Comparison of ENCODE assay signal across 8 cellular contexts in genomic region chr11:66745356-66746235, GRCh38. TPM values are rescaled to one million over a fixed set of nuclear protein-coding genes. Genes with fewer than 3 reads are reported as not detected.
A peak's percentile ranks its signal among the peaks of the same experiment; 100 is the strongest.
DNase-seq lines count a peak whose midpoint lies in the region; ATAC-seq, FAIRE-seq and TF ChIP-seq lines count a peak whose summit lies in the region.

No MANE protein-coding gene starts in this region.

- WGBS in heart right ventricle, 2 donors, result 53 to 56% methylated on average over 45 of the region's 45 CpGs

- H3K4me1 ChIP-seq in heart right ventricle (peaks cover 0 to 18% (median 15%) of the 10 kb centered on the region in 9 donors), gastrocnemius medialis (peaks cover 6 to 9% of the 10 kb centered on the region in 2 donors)

- no peaks in the 10 kb centered on the region for H3K36me3 ChIP-seq in heart right ventricle
- no peaks in the 10 kb centered on the region for H3K36me3 ChIP-seq in gastrocnemius medialis

- peaks cover 0 to 9% (median 0%) of the 10 kb centered on the region in 11 donors for H3K9me3 ChIP-seq in heart right ventricle
- no peaks in the 10 kb centered on the region for H3K9me3 ChIP-seq in gastrocnemius medialis

- TF ChIP-seq CTCF in heart right ventricle (IDR thresholded peaks at IDR 0.05), result no peak
- TF ChIP-seq CTCF in gastrocnemius medialis (IDR thresholded peaks at IDR 0.05 in 4 of 5, conservative IDR thresholded peaks at IDR 0.05 in 1 of 5), result no peak

- TF ChIP-seq POLR2A in GM12892 (IDR thresholded peaks at IDR 0.05; ENCODE audit: low read depth, low read length) (no peak), gastrocnemius medialis (IDR thresholded peaks at IDR 0.05) (no peak)

- peak; percentile 70 for FAIRE-seq in GM12892 (lab: Jason Lieb, UNC)

- ATAC-seq in HG02623 (IDR thresholded peaks at IDR 0.05; ENCODE audit: unreplicated experiment) (peak; percentile 37), heart right ventricle (peak in 3 of 8 donors; percentile 12 to 22 (median 15)), gastrocnemius medialis (no peak)

- H3K4me3 ChIP-seq in heart right ventricle (peak overlapping the region; percentile 63 to 100 (median 88)), gastrocnemius medialis (peak overlapping the region; percentile 74 to 100 (median 92))

- DNase-seq in GM12892 (ENCODE audit: insufficient read length) (peak; percentile 56), NCI-H510A treated with DMSO at 0.1 percent for 48 hours (lab: John Stamatoyannopoulos, UW) (peak; percentile 74), heart right ventricle (peak in 1 of 2 donors; percentile 17), gastrocnemius medialis (no peak), AG20443 (ENCODE audit: low spot score) (no peak), GF-D8 (lab: John Stamatoyannopoulos, UW) (no peak)
- DNase-seq in activated effector memory CD4-positive, alpha-beta T cell treated with anti-CD3 and anti-CD28 coated beads, Interleukin-2, amount 50 U/mL, for 16 hours, result peak; percentile 83

- in situ Hi-C loops in gastrocnemius medialis (cut with MboI; ENCODE audit: low sequenced_read_pairs in 4 of 4), result no loop called here

- H3K27ac ChIP-seq in heart right ventricle (peak overlapping the region in 6 of 10 donors; percentile 70 to 90 (median 80)), gastrocnemius medialis (peak overlapping the region in 1 of 4 donors; percentile 51)

- no peaks in the 10 kb centered on the region for H3K27me3 ChIP-seq in heart right ventricle
- no peaks in the 10 kb centered on the region for H3K27me3 ChIP-seq in gastrocnemius medialis

- intact Hi-C loops in heart right ventricle (cut with DNase I), result no loop called here
- intact Hi-C loops in gastrocnemius medialis (cut with DNase I; ENCODE audit: low total_unique reads), result no loop called here

RNA-seq across cellular contexts. Expression of gene SPTBN2, which starts 16.6 kb away (rescaled TPM):
- 0.06 TPM for polyA plus RNA-seq in GM12892 (2012; ENCODE audit: missing spikeins)
- total RNA-seq in heart right ventricle (1 to 10 TPM in 6 of 10 donors, under 1 TPM in 4; 0.23 to 2.3 (median 1.3) TPM), gastrocnemius medialis (1 to 10 TPM in 2 of 4 donors, under 1 TPM in 2; 0.40 to 1.5 (median 1.0) TPM)
- polyA plus RNA-seq in heart right ventricle, result under 1 TPM; 0.88 to 0.90 TPM

Comparison
In these comparisons a context has a peak if more than half of its experiments do, and no peak if none do; other contexts are left out.
1. DNase-seq: peak in GM12892 (single experiment), NCI-H510A treated with DMSO at 0.1 percent for 48 hours (single experiment) and activated effector memory CD4-positive, alpha-beta T cell treated with anti-CD3 and anti-CD28 coated beads, Interleukin-2, amount 50 U/mL, for 16 hours (single experiment); none in gastrocnemius medialis (0 of 2), AG20443 (single experiment) and GF-D8 (single experiment).